ENCODE assay signal across 18 cellular contexts in the genomic region with DNA sequence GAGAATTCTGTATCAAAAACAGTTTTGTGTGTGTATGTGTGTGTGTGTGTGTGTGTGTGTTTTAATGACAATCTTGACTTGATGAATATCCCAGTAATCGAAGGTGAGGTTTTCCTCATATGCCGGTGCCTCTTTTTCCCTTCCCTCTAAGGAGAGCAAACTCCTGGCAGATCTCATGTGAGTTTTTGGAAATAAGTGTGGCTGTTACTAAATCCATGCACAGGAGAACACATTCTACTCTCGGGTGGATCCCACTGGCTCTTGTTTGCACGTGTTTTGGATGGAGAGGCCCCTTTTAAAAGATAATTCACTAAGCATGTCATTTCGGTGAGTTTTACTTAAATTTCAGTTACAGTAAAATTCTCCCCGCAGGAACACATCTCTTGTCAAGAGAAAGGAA.
"Had no signal": no experiment of that assay in that cellular context is flagged by ENCODE, and none has a peak within 500 bp of the region (broad histone marks: within the 10 kb centered on the region; RNA-seq: fewer than 3 reads in every experiment).

No MANE protein-coding gene starts in this region.

- H3K4me1 ChIP-seq: gastrocnemius medialis had no signal

- H3K4me3 Mint-ChIP-seq: central memory CD8-positive, alpha-beta T cell; immature natural killer cell; naive B cell; neural crest cell had no signal

- H3K4me2 ChIP-seq: smooth muscle cell had no signal

- H3K9me3 Mint-ChIP-seq: central memory CD8-positive, alpha-beta T cell; immature natural killer cell; neural crest cell had no signal

- H3K9me3 ChIP-seq: esophagus muscularis mucosa, gastrocnemius medialis, ovary, tibial nerve had no signal

- H3K27ac Mint-ChIP-seq: immature natural killer cell, naive B cell had no signal

- H3K4me1 Mint-ChIP-seq: central memory CD8-positive, alpha-beta T cell; immature natural killer cell; naive B cell had no signal

- H3K4me3 ChIP-seq: gastrocnemius medialis, lung, ovary, smooth muscle cell had no signal

- H3K36me3 Mint-ChIP-seq: immature natural killer cell, naive B cell had no signal

- DNase-seq: cortex of kidney; effector CD8-positive, alpha-beta T cell; gastrocnemius medialis; immature natural killer cell; kidney; left colon; left ventricle myocardium superior; naive B cell; stimulated activated CD4-positive, alpha-beta T cell treated with anti-CD3 and anti-CD28 coated beads, Interleukin-2, amount 100 ng/mL, for 48 hours; stimulated activated naive CD4-positive, alpha-beta T cell treated with Interleukin-2 at 50 U/mL for 16 hours had no signal

- H3K27me3 ChIP-seq: gastrocnemius medialis, ovary, tibial nerve had no signal

- H3K27ac ChIP-seq: epithelial cell of prostate, ovary had no signal

- H3K36me3 ChIP-seq: esophagus muscularis mucosa, gastrocnemius medialis, ovary, tibial nerve had no signal
